Comparison of ENCODE assay signal across 8 cellular contexts in the genomic region with DNA sequence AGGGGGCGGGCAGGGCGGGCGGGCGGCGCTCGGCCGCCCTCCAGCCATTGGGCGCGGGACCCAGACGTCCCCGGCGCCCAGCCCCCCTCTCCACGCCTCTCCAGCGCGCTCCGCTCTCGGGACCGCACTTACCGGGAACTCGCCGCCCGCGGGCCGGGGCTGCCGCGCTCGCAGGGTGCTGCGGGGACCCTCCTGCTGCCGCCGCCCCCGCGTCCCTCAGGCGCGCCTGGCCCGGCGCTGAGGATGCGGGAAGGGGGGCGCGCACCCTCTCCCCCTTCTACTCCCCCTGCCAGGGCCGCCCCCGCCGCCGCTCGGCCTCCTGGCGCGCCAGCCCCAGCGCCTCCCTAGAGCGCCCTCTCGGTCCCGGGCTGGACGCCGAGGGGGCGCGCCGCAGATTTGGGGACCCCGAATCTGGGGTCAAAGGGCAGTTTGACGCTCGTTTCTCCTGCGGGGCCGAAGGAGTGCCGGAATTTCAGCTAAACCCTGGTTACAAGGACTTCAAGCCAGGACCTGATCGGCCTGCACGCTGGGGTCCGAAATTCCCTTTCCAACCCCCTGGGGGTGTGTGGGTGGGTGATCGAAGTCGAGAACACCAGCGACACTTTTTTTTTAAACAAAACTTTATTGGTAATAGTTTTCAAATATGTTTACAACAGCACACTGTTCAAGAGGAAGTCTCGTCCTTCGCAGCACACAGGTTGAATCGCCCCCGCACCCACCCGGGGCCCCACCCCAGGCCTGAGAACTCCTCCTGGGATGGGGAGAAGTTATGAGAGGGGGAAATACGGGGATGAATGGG. TPM values are rescaled to one million over a fixed set of nuclear protein-coding genes. Genes with fewer than 3 reads are reported as not detected.
DNase-seq lines count a peak whose midpoint lies in the region; ATAC-seq and TF ChIP-seq lines count a peak whose summit lies in the region.

No MANE protein-coding gene starts in this region.

- H3K4me1 Mint-ChIP-seq in CD14-positive monocyte (peaks cover 15% of the 10 kb centered on the region), natural killer cell (peaks cover 14 to 15% of the 10 kb centered on the region in 2 donors)

- H3K36me3 Mint-ChIP-seq in CD14-positive monocyte (peaks cover 29 to 34% of the 10 kb centered on the region in 2 donors), natural killer cell (no peaks in the 10 kb centered on the region)

- WGBS in esophagus squamous epithelium, 2 donors = 0 to 2% methylated on average over 13 of the region's 73 CpGs

- H3K27me3 Mint-ChIP-seq in CD14-positive monocyte (ENCODE audit: low read depth in 3 of 3) (peaks cover 0 to 6% (median 5%) of the 10 kb centered on the region in 3 donors), natural killer cell (ENCODE audit: low read depth in 2 of 2) (no peaks in the 10 kb centered on the region)

- H3K9me3 ChIP-seq in NT2/D1 (ENCODE audit: insufficient read depth, low read length) (peaks cover 10% of the 10 kb centered on the region), esophagus squamous epithelium (peaks cover 0 to 12% (median 5%) of the 10 kb centered on the region in 3 donors), tibial artery (peaks cover 0 to 8% (median 0%) of the 10 kb centered on the region in 3 donors)

- H3K27me3 ChIP-seq in NT2/D1 (ENCODE audit: insufficient read depth, insufficient read length) = no peaks in the 10 kb centered on the region
- H3K27me3 ChIP-seq in esophagus squamous epithelium = no peaks in the 10 kb centered on the region
- no peaks in the 10 kb centered on the region for H3K27me3 ChIP-seq in tibial artery

- peaks cover 28% of the 10 kb centered on the region for H3K36me3 ChIP-seq in NT2/D1 (ENCODE audit: insufficient read depth, insufficient read length, low read length)
- peaks cover 1 to 28% (median 5%) of the 10 kb centered on the region in 3 donors for H3K36me3 ChIP-seq in esophagus squamous epithelium
- peaks cover 2 to 18% (median 16%) of the 10 kb centered on the region in 3 donors for H3K36me3 ChIP-seq in tibial artery

- H3K9ac ChIP-seq in NT2/D1 (ENCODE audit: insufficient read length, low read depth) = peak overlapping the region; percentile 81

- H3K27ac ChIP-seq in esophagus squamous epithelium (peak overlapping the region; percentile 88 to 98 (median 92)), tibial artery (peak overlapping the region; percentile 94 to 99)

- intact Hi-C loops in CD14-positive monocyte (cut with micrococcal nuclease) = loop anchor here in 1 of 2 donors (5.0 kb wide), 1 partner anchor 46 kb away; a partner anchor contains a TSS
- intact Hi-C loops in esophagus squamous epithelium (cut with DNase I) = no loop called here
- intact Hi-C loops in natural killer cell (cut with micrococcal nuclease) = loop anchor here (1.0 to 5.0 kb wide), 3 partner anchors 10 to 46 kb away; a partner anchor contains a TSS
- intact Hi-C loops in tibial artery (cut with DNase I; ENCODE audit: low total_unique reads) = no loop called here

- ATAC-seq in HG03196 (IDR thresholded peaks at IDR 0.05; ENCODE audit: unreplicated experiment) (peak; percentile 56), natural killer cell (peak; percentile 68 to 83 (median 75))

- peak overlapping the region; percentile 83 to 97 (median 94) for H3K27ac Mint-ChIP-seq in CD14-positive monocyte
- peak overlapping the region; percentile 86 to 90 for H3K27ac Mint-ChIP-seq in natural killer cell

- peak; percentile 75 for TF ChIP-seq POLR2A in GM19099 (IDR thresholded peaks at IDR 0.05; ENCODE audit: extremely low read depth, insufficient read length, low read depth)
- TF ChIP-seq POLR2A in esophagus squamous epithelium (IDR thresholded peaks at IDR 0.05) = peak in 2 of 4 donors; percentile 81 to 88

- no peak for TF ChIP-seq CTCF in CD14-positive monocyte (IDR thresholded peaks at IDR 0.05)
- peak in 1 of 6 experiments; percentile 19 for TF ChIP-seq CTCF in esophagus squamous epithelium (IDR thresholded peaks at IDR 0.05)
- no peak for TF ChIP-seq CTCF in natural killer cell (IDR thresholded peaks at IDR 0.05)
- TF ChIP-seq CTCF in tibial artery (IDR thresholded peaks at IDR 0.05) = peak; percentile 16 to 17

- H3K9me3 Mint-ChIP-seq in CD14-positive monocyte (peaks cover 0 to 14% (median 9%) of the 10 kb centered on the region in 7 donors), natural killer cell (no peaks in the 10 kb centered on the region)

- H3K4me3 Mint-ChIP-seq in CD14-positive monocyte = peak overlapping the region; percentile 99
- peak overlapping the region; percentile 97 for H3K4me3 Mint-ChIP-seq in natural killer cell

- H3K4me1 ChIP-seq in NT2/D1 (ENCODE audit: insufficient read depth, insufficient read length) (peaks cover 6% of the 10 kb centered on the region), esophagus squamous epithelium (peaks cover 10 to 24% (median 11%) of the 10 kb centered on the region in 3 donors), tibial artery (peaks cover 0 to 20% (median 15%) of the 10 kb centered on the region in 4 donors)

- no peak for DNase-seq in CD14-positive monocyte (ENCODE audit: low spot score)
- DNase-seq in NT2/D1 (ENCODE audit: low read depth, low spot score) = no peak
- DNase-seq in activated T-cell treated with anti-CD3 and anti-CD28 coated beads for 48 hours (ENCODE audit: low read depth) = peak; percentile 72
- no peak for DNase-seq in esophagus squamous epithelium (lab: John Stamatoyannopoulos, UW)
- peak; percentile 67 for DNase-seq in natural killer cell
- peak in 1 of 2 donors; percentile 93 for DNase-seq in tibial artery

- H3K4me3 ChIP-seq in NT2/D1 (ENCODE audit: insufficient read length, low read depth) (peak overlapping the region; percentile 54), esophagus squamous epithelium (peak overlapping the region; percentile 64 to 98 (median 84)), tibial artery (peak overlapping the region; percentile 71 to 86)

RNA-seq across cellular contexts. Expression of a gene that starts 0.7 kb away (rescaled TPM):
- 1 to 10 TPM in 1 of 2 donors, under 1 TPM in 1; 0.78 to 1.4 TPM for polyA plus RNA-seq in CD14-positive monocyte
- total RNA-seq in esophagus squamous epithelium = 10 to 100 TPM; 16.8 to 32.2 (median 27.1) TPM
- 10 to 100 TPM; 30.8 to 33.0 (median 30.9) TPM for total RNA-seq in natural killer cell

RNA-seq across cellular contexts. Expression of a gene that starts 5.7 kb away (rescaled TPM):
- polyA plus RNA-seq in CD14-positive monocyte = not detected
- total RNA-seq in esophagus squamous epithelium (not detected), natural killer cell (under 1 TPM in 2 of 3 donors, not detected in 1; 0.35 to 0.53 TPM)

RNA-seq across cellular contexts. Expression of a gene that starts 18.7 kb away (rescaled TPM):
- polyA plus RNA-seq in CD14-positive monocyte = under 1 TPM; 0.42 to 0.52 TPM
- total RNA-seq in esophagus squamous epithelium (1 to 10 TPM; 2.0 to 8.9 (median 4.0) TPM), natural killer cell (1 to 10 TPM; 2.4 to 4.1 (median 2.4) TPM)

RNA-seq across cellular contexts. Expression of a gene that starts 26.3 kb away (rescaled TPM):
- polyA plus RNA-seq in CD14-positive monocyte = 1 to 10 TPM; 2.0 to 3.8 TPM
- total RNA-seq in esophagus squamous epithelium (10 to 100 TPM; 28.6 to 42.8 (median 37.0) TPM), natural killer cell (10 to 100 TPM; 68.6 to 71.8 (median 69.3) TPM)

RNA-seq across cellular contexts. Expression of a gene that starts 29.4 kb away (rescaled TPM):
- polyA plus RNA-seq in CD14-positive monocyte = not detected
- total RNA-seq in esophagus squamous epithelium = not detected
- not detected for total RNA-seq in natural killer cell

Comparison
In these comparisons a context has a peak if more than half of its experiments do, and no peak if none do; other contexts are left out.
1. DNase-seq: peak in activated T-cell treated with anti-CD3 and anti-CD28 coated beads for 48 hours (single experiment) and natural killer cell (single experiment); none in CD14-positive monocyte (single experiment), NT2/D1 (single experiment) and esophagus squamous epithelium (single experiment).
2. CTCF ChIP-seq: peak in tibial artery (2 of 2); none in CD14-positive monocyte (single experiment) and natural killer cell (single experiment).
3. Peak in every context shown above with its lines, with median percentiles within 50 percentile points of each other: H3K4me3 ChIP-seq.